Comparison of ENCODE assay signal across 1 cellular context in the genomic region with DNA sequence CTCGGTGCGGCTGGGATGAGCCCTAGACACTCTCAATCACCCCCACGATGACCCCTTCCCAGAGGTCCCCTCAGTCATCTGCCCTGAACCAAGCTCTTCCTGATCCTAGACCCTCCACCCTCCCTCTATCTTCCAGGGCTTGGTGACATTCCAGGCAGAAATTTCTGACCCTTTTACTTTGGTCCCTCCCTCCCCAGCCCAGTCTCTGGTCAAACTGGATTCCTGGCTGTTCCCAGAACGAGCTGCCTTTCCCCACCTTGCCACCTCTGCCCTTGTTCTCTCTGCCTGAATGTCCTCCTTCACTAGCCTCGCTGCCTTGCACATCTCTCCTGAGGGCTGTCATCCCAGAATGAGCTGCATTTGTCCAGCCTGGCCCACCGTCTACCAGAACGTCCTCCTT.
TF ChIP-seq lines count a peak whose summit lies in the region.

No MANE protein-coding gene starts in this region.

TF ChIP-seq in GM23338, 12 proteins besides CTCF, POLR2A, EP300 and RAD21 (continued from another document):
- TF ChIP-seq, protein P1, sequence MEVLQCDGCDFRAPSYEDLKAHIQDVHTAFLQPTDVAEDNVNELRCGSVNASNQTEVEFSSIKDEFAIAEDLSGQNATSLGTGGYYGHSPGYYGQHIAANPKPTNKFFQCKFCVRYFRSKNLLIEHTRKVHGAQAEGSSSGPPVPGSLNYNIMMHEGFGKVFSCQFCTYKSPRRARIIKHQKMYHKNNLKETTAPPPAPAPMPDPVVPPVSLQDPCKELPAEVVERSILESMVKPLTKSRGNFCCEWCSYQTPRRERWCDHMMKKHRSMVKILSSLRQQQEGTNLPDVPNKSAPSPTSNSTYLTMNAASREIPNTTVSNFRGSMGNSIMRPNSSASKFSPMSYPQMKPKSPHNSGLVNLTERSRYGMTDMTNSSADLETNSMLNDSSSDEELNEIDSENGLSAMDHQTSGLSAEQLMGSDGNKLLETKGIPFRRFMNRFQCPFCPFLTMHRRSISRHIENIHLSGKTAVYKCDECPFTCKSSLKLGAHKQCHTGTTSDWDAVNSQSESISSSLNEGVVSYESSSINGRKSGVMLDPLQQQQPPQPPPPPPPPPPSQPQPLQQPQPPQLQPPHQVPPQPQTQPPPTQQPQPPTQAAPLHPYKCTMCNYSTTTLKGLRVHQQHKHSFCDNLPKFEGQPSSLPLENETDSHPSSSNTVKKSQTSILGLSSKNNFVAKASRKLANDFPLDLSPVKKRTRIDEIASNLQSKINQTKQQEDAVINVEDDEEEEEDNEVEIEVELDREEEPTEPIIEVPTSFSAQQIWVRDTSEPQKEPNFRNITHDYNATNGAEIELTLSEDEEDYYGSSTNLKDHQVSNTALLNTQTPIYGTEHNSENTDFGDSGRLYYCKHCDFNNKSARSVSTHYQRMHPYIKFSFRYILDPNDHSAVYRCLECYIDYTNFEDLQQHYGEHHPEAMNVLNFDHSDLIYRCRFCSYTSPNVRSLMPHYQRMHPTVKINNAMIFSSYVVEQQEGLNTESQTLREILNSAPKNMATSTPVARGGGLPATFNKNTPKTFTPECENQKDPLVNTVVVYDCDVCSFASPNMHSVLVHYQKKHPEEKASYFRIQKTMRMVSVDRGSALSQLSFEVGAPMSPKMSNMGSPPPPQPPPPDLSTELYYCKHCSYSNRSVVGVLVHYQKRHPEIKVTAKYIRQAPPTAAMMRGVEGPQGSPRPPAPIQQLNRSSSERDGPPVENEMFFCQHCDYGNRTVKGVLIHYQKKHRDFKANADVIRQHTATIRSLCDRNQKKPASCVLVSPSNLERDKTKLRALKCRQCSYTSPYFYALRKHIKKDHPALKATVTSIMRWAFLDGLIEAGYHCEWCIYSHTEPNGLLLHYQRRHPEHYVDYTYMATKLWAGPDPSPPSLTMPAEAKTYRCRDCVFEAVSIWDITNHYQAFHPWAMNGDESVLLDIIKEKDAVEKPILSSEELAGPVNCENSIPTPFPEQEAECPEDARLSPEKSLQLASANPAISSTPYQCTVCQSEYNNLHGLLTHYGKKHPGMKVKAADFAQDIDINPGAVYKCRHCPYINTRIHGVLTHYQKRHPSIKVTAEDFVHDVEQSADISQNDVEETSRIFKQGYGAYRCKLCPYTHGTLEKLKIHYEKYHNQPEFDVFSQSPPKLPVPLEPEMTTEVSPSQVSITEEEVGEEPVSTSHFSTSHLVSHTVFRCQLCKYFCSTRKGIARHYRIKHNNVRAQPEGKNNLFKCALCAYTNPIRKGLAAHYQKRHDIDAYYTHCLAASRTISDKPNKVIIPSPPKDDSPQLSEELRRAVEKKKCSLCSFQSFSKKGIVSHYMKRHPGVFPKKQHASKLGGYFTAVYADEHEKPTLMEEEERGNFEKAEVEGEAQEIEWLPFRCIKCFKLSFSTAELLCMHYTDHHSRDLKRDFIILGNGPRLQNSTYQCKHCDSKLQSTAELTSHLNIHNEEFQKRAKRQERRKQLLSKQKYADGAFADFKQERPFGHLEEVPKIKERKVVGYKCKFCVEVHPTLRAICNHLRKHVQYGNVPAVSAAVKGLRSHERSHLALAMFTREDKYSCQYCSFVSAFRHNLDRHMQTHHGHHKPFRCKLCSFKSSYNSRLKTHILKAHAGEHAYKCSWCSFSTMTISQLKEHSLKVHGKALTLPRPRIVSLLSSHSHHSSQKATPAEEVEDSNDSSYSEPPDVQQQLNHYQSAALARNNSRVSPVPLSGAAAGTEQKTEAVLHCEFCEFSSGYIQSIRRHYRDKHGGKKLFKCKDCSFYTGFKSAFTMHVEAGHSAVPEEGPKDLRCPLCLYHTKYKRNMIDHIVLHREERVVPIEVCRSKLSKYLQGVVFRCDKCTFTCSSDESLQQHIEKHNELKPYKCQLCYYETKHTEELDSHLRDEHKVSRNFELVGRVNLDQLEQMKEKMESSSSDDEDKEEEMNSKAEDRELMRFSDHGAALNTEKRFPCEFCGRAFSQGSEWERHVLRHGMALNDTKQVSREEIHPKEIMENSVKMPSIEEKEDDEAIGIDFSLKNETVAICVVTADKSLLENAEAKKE (CRISPR knock-in tag; IDR thresholded peaks at IDR 0.05): no peak
- TF ChIP-seq POLR2AphosphoS5 (IDR thresholded peaks at IDR 0.05; ENCODE audit: low read depth): no peak
- TF ChIP-seq, protein P2, sequence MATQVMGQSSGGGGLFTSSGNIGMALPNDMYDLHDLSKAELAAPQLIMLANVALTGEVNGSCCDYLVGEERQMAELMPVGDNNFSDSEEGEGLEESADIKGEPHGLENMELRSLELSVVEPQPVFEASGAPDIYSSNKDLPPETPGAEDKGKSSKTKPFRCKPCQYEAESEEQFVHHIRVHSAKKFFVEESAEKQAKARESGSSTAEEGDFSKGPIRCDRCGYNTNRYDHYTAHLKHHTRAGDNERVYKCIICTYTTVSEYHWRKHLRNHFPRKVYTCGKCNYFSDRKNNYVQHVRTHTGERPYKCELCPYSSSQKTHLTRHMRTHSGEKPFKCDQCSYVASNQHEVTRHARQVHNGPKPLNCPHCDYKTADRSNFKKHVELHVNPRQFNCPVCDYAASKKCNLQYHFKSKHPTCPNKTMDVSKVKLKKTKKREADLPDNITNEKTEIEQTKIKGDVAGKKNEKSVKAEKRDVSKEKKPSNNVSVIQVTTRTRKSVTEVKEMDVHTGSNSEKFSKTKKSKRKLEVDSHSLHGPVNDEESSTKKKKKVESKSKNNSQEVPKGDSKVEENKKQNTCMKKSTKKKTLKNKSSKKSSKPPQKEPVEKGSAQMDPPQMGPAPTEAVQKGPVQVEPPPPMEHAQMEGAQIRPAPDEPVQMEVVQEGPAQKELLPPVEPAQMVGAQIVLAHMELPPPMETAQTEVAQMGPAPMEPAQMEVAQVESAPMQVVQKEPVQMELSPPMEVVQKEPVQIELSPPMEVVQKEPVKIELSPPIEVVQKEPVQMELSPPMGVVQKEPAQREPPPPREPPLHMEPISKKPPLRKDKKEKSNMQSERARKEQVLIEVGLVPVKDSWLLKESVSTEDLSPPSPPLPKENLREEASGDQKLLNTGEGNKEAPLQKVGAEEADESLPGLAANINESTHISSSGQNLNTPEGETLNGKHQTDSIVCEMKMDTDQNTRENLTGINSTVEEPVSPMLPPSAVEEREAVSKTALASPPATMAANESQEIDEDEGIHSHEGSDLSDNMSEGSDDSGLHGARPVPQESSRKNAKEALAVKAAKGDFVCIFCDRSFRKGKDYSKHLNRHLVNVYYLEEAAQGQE (IDR thresholded peaks at IDR 0.05; ENCODE audit: unreplicated experiment): no peak
- TF ChIP-seq EZH2 (IDR thresholded peaks at IDR 0.05; ENCODE audit: low read depth, unreplicated experiment): no peak
- TF ChIP-seq ZNF114 (CRISPR knock-in tag; IDR thresholded peaks at IDR 0.05): no peak
- TF ChIP-seq, protein P3, sequence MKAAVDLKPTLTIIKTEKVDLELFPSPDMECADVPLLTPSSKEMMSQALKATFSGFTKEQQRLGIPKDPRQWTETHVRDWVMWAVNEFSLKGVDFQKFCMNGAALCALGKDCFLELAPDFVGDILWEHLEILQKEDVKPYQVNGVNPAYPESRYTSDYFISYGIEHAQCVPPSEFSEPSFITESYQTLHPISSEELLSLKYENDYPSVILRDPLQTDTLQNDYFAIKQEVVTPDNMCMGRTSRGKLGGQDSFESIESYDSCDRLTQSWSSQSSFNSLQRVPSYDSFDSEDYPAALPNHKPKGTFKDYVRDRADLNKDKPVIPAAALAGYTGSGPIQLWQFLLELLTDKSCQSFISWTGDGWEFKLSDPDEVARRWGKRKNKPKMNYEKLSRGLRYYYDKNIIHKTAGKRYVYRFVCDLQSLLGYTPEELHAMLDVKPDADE (IDR thresholded peaks at IDR 0.05): no peak
- no peak for TF ChIP-seq ZNF331 (CRISPR knock-in tag; IDR thresholded peaks at IDR 0.05; ENCODE audit: low read depth)
